ENCODE assay signal across 8 cellular contexts in the genomic region with DNA sequence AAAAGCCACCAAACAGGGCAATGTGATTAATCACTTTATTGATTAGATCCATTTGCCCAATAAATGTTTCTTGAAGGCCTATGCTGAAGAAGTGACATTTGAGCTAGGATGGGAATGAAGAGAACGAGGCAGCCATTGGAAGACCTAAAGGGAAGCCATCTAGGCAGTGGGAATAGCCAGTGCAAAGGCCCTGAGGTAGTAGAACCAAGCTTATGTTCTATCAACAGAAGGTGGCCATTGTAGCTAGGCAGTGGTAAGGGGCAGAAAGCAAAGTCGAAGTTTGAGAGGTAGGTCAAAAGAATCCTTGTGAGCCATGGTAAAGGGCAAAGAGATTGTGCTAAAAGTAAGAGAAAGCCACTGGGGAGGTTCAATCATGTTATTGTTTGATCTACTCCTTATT.
"Had no signal": no experiment of that assay in that cellular context is flagged by ENCODE, and none has a peak within 500 bp of the region (broad histone marks: within the 10 kb centered on the region; RNA-seq: fewer than 3 reads in every experiment).

No MANE protein-coding gene starts in this region.

- FAIRE-seq: H54 had no signal

- H3K9ac ChIP-seq: GM23248 had no signal

- H2AFZ ChIP-seq: GM23248 had no signal

- H3K27ac ChIP-seq: HL-60 had no signal

- DNase-seq: GOT3, H9, HCEC 1CT, HFFc6, KG1 had no signal

- H3K4me3 ChIP-seq: GM23248 had no signal
